Comparison of ENCODE assay signal across 18 cellular contexts in the genomic region with DNA sequence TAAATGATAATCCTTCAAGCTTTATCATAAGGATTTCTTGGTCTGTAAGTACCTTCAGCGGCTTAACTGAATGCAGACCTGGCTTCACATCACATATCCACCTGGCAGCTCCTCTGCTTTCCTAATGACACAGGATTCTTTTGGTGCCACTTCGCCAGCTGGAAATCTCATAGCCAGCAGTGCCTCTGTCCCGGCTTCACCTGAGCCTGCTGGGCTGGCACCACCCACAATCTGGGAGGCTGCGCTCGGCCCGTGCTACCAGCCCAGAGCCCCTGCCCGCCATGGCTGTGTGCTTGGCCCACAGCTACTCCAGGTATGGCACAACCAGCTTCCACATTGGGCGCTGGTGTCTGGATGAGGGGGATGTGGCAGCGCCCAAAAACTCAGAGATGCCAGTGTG.
"Had no signal": no experiment of that assay in that cellular context is flagged by ENCODE, and none has a peak within 500 bp of the region (broad histone marks: within the 10 kb centered on the region; RNA-seq: fewer than 3 reads in every experiment).

No MANE protein-coding gene starts in this region.

- H3K4me3 ChIP-seq: SJSA1, SK-N-MC had no signal

- DNase-seq: Kasumi-1, KG1, MM.1S, NCI-H1092 treated with DMSO at 0.1 percent for 48 hours, NCI-H1436, NCI-H187, NCI-H2029, NCI-H2171 treated with DMSO at 0.1 percent for 48 hours, NCI-H345, NCI-H446 treated with DMSO at 0.1 percent for 48 hours, NCI-H510A treated with DMSO at 0.1 percent for 48 hours, NCI-H526, PC-3, Right ventricle myocardium superior, RPMI8226, SIG-M5 had no signal

- H3K9me3 ChIP-seq: SJSA1 had no signal

- H3K27ac ChIP-seq: SJSA1, SK-N-MC had no signal

- H3K36me3 ChIP-seq: SJSA1 had no signal

- H3K4me1 ChIP-seq: SJSA1 had no signal

- H3K27me3 ChIP-seq: SJSA1 had no signal
